In the genomic region with DNA sequence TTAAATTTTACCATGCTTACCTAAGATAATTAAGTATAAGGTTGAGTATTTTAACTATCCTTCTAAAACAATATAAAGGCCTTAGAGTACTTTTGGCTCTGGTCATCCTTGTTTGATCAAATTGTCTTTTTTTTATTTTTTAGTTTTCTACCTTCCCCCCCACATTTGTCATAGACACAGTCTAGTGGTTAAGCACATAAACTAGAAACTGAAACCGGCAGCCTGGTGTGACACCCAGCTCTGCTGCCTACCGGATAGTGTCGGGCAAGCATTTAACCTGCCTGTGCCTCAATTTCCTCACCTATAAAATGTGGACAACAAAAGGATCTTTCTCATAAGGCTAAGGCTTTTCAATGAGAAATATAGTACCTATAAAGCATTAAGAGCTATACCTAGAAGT, we compare ENCODE assay signal across 1 cellular context.
TF ChIP-seq lines count a peak whose summit lies in the region.

No MANE protein-coding gene starts in this region.

TF ChIP-seq in HepG2, 621 proteins besides CTCF, POLR2A, EP300 and RAD21 (continued from another document):
- TF ChIP-seq SAP130 (CRISPR knock-in tag; IDR thresholded peaks at IDR 0.05; ENCODE audit: low read depth) (no peak), IKZF1 (IDR thresholded peaks at IDR 0.05) (no peak)
